Comparison of ENCODE assay signal across 1 cellular context in the genomic region with DNA sequence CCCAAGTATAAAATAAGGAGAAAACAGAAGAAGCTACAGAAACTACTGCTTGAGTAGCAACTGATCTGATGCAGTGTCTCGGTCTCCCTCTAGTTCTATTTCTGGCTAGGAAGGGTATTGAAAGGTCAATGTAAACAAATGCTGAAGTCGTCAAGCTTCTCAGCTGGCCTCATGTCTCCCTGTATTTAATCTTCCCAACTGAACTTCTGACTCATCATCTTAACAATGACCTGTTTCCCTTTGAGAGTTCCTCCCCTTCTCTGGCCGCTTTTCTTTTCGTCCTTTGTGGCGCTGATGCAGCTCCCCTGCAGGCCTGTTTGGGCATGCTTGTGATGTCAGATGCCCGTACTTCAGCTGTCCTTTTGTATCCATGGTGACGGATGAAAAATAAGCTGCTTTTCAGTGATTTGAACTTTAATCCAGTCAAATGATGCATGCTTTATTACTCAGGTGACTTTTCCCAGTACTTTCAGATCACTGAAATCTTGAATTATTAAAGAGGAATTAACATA.
TF ChIP-seq lines count a peak whose summit lies in the region.

No MANE protein-coding gene starts in this region.

TF ChIP-seq in K562, 482 proteins besides CTCF, POLR2A, EP300 and RAD21 (continued from another document and continues in another):
- TF ChIP-seq, protein P1, sequence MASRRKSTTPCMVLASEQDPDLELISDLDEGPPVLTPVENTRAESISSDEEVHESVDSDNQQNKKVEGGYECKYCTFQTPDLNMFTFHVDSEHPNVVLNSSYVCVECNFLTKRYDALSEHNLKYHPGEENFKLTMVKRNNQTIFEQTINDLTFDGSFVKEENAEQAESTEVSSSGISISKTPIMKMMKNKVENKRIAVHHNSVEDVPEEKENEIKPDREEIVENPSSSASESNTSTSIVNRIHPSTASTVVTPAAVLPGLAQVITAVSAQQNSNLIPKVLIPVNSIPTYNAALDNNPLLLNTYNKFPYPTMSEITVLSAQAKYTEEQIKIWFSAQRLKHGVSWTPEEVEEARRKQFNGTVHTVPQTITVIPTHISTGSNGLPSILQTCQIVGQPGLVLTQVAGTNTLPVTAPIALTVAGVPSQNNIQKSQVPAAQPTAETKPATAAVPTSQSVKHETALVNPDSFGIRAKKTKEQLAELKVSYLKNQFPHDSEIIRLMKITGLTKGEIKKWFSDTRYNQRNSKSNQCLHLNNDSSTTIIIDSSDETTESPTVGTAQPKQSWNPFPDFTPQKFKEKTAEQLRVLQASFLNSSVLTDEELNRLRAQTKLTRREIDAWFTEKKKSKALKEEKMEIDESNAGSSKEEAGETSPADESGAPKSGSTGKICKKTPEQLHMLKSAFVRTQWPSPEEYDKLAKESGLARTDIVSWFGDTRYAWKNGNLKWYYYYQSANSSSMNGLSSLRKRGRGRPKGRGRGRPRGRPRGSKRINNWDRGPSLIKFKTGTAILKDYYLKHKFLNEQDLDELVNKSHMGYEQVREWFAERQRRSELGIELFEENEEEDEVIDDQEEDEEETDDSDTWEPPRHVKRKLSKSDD (conservative IDR thresholded peaks at IDR 0.05; ENCODE audit: low read length), result no peak
- TF ChIP-seq, protein P2, sequence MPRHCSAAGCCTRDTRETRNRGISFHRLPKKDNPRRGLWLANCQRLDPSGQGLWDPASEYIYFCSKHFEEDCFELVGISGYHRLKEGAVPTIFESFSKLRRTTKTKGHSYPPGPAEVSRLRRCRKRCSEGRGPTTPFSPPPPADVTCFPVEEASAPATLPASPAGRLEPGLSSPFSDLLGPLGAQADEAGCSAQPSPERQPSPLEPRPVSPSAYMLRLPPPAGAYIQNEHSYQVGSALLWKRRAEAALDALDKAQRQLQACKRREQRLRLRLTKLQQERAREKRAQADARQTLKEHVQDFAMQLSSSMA (CRISPR knock-in tag; IDR thresholded peaks at IDR 0.05), result no peak
- TF ChIP-seq ZNF263 (CRISPR knock-in tag; IDR thresholded peaks at IDR 0.05; ENCODE audit: borderline replicate concordance), result no peak
- TF ChIP-seq KDM2B (CRISPR knock-in tag; IDR thresholded peaks at IDR 0.05), result no peak
- no peak for TF ChIP-seq MCM3 (IDR thresholded peaks at IDR 0.05)
- TF ChIP-seq, protein P3, sequence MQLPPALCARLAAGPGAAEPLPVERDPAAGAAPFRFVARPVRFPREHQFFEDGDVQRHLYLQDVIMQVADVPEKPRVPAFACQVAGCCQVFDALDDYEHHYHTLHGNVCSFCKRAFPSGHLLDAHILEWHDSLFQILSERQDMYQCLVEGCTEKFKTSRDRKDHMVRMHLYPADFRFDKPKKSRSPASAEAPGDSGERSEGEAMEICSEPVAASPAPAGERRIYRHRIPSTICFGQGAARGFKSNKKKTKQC (CRISPR knock-in tag; IDR thresholded peaks at IDR 0.05), result no peak
- peak in 1 of 3 experiments; percentile 29 for TF ChIP-seq YY1 (IDR thresholded peaks at IDR 0.05; ENCODE audit: borderline replicate concordance in 1 of 3, control insufficient read depth in 1 of 3, extremely low read depth in 1 of 3, insufficient read depth in 3 of 3, insufficient read length in 1 of 3, insufficient replicate concordance in 2 of 3, low read depth in 1 of 3, low read length in 2 of 3)
- TF ChIP-seq HNRNPUL1 (IDR thresholded peaks at IDR 0.05; ENCODE audit: low read length), result no peak
- TF ChIP-seq GABPA (tag; conservative IDR thresholded peaks at IDR 0.05; ENCODE audit: low read depth), result peak; percentile 67
- TF ChIP-seq ZNF76 (CRISPR knock-in tag; IDR thresholded peaks at IDR 0.05; ENCODE audit: borderline replicate concordance), result no peak
- no peak for TF ChIP-seq CBX5 (IDR thresholded peaks at IDR 0.05; ENCODE audit: borderline replicate concordance, low read depth)
- TF ChIP-seq TEAD4 (IDR thresholded peaks at IDR 0.05; ENCODE audit: low read length), result peak; percentile 74
- no peak for TF ChIP-seq TEAD4 (CRISPR knock-in tag; IDR thresholded peaks at IDR 0.05; ENCODE audit: borderline replicate concordance)
- TF ChIP-seq, protein P4, sequence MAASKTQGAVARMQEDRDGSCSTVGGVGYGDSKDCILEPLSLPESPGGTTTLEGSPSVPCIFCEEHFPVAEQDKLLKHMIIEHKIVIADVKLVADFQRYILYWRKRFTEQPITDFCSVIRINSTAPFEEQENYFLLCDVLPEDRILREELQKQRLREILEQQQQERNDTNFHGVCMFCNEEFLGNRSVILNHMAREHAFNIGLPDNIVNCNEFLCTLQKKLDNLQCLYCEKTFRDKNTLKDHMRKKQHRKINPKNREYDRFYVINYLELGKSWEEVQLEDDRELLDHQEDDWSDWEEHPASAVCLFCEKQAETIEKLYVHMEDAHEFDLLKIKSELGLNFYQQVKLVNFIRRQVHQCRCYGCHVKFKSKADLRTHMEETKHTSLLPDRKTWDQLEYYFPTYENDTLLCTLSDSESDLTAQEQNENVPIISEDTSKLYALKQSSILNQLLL (CRISPR knock-in tag; IDR thresholded peaks at IDR 0.05; ENCODE audit: borderline replicate concordance), result no peak
- no peak for TF ChIP-seq NR1H2 (CRISPR knock-in tag; IDR thresholded peaks at IDR 0.05)
- TF ChIP-seq ID3 (CRISPR knock-in tag; IDR thresholded peaks at IDR 0.05), result no peak
- TF ChIP-seq ID3 (tag; IDR thresholded peaks at IDR 0.05), result no peak
- no peak for TF ChIP-seq ZNF780A (CRISPR knock-in tag; IDR thresholded peaks at IDR 0.05)
- no peak for TF ChIP-seq EGR1 (conservative IDR thresholded peaks at IDR 0.05)
- TF ChIP-seq KAT8 (IDR thresholded peaks at IDR 0.05; ENCODE audit: low read depth), result no peak
- TF ChIP-seq HMGXB4 (CRISPR knock-in tag; IDR thresholded peaks at IDR 0.05), result no peak
- peak; percentile 92 for TF ChIP-seq PRDM10 (IDR thresholded peaks at IDR 0.05; ENCODE audit: partially characterized antibody)
- TF ChIP-seq PHB2 (IDR thresholded peaks at IDR 0.05; ENCODE audit: low read depth), result no peak
- no peak for TF ChIP-seq COPS2 (conservative IDR thresholded peaks at IDR 0.05)
- TF ChIP-seq ZNF507 (tag; conservative IDR thresholded peaks at IDR 0.05), result no peak
- no peak for TF ChIP-seq CHD1 (IDR thresholded peaks at IDR 0.05; ENCODE audit: low read length)
- TF ChIP-seq ZNF282 (CRISPR knock-in tag; IDR thresholded peaks at IDR 0.05), result no peak
- TF ChIP-seq SIN3A (IDR thresholded peaks at IDR 0.05; ENCODE audit: borderline replicate concordance in 2 of 2, control insufficient read depth in 1 of 2, low read depth in 2 of 2, low read length in 2 of 2), result peak in 1 of 2 experiments; percentile 83; a peak in 1 of 4 replicates
- peak; percentile 10; the same call in 1 of the 2 replicates for TF ChIP-seq POLR2H (tag; IDR thresholded peaks at IDR 0.05; ENCODE audit: low read depth)
- no peak for TF ChIP-seq KLF6 (CRISPR knock-in tag; IDR thresholded peaks at IDR 0.05; ENCODE audit: borderline replicate concordance)
- TF ChIP-seq TCF3 (CRISPR knock-in tag; IDR thresholded peaks at IDR 0.05), result peak; percentile 64
- no peak for TF ChIP-seq POLR3G (IDR thresholded peaks at IDR 0.05; ENCODE audit: extremely low read depth, insufficient read length, insufficient replicate concordance)
- TF ChIP-seq, protein P5, sequence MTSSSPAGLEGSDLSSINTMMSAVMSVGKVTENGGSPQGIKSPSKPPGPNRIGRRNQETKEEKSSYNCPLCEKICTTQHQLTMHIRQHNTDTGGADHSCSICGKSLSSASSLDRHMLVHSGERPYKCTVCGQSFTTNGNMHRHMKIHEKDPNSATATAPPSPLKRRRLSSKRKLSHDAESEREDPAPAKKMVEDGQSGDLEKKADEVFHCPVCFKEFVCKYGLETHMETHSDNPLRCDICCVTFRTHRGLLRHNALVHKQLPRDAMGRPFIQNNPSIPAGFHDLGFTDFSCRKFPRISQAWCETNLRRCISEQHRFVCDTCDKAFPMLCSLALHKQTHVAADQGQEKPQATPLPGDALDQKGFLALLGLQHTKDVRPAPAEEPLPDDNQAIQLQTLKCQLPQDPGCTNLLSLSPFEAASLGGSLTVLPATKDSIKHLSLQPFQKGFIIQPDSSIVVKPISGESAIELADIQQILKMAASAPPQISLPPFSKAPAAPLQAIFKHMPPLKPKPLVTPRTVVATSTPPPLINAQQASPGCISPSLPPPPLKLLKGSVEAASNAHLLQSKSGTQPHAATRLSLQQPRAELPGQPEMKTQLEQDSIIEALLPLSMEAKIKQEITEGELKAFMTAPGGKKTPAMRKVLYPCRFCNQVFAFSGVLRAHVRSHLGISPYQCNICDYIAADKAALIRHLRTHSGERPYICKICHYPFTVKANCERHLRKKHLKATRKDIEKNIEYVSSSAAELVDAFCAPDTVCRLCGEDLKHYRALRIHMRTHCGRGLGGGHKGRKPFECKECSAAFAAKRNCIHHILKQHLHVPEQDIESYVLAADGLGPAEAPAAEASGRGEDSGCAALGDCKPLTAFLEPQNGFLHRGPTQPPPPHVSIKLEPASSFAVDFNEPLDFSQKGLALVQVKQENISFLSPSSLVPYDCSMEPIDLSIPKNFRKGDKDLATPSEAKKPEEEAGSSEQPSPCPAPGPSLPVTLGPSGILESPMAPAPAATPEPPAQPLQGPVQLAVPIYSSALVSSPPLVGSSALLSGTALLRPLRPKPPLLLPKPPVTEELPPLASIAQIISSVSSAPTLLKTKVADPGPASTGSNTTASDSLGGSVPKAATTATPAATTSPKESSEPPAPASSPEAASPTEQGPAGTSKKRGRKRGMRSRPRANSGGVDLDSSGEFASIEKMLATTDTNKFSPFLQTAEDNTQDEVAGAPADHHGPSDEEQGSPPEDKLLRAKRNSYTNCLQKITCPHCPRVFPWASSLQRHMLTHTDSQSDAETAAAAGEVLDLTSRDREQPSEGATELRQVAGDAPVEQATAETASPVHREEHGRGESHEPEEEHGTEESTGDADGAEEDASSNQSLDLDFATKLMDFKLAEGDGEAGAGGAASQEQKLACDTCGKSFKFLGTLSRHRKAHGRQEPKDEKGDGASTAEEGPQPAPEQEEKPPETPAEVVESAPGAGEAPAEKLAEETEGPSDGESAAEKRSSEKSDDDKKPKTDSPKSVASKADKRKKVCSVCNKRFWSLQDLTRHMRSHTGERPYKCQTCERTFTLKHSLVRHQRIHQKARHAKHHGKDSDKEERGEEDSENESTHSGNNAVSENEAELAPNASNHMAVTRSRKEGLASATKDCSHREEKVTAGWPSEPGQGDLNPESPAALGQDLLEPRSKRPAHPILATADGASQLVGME (CRISPR knock-in tag; IDR thresholded peaks at IDR 0.05), result no peak
- TF ChIP-seq IRF2 (CRISPR knock-in tag; IDR thresholded peaks at IDR 0.05), result no peak
- no peak for TF ChIP-seq ZNF583 (CRISPR knock-in tag; IDR thresholded peaks at IDR 0.05)
- TF ChIP-seq ZNF12 (CRISPR knock-in tag; IDR thresholded peaks at IDR 0.05), result no peak
- no peak for TF ChIP-seq TCFL5 (CRISPR knock-in tag; conservative IDR thresholded peaks at IDR 0.05)
- no peak for TF ChIP-seq ZNF212 (CRISPR knock-in tag; IDR thresholded peaks at IDR 0.05)
- no peak for TF ChIP-seq HIVEP1 (CRISPR knock-in tag; IDR thresholded peaks at IDR 0.05)
- peak; percentile 94 for TF ChIP-seq NBN (IDR thresholded peaks at IDR 0.05; ENCODE audit: low read depth)
- TF ChIP-seq PTRF (tag; IDR thresholded peaks at IDR 0.05), result no peak
- peak; percentile 97 for TF ChIP-seq ZNF316 (IDR thresholded peaks at IDR 0.05)
- peak; percentile 93 for TF ChIP-seq RFX1 (IDR thresholded peaks at IDR 0.05)
- TF ChIP-seq EWSR1 (IDR thresholded peaks at IDR 0.05; ENCODE audit: borderline replicate concordance, low read depth, partially characterized antibody), result no peak
- TF ChIP-seq ZNF436 (CRISPR knock-in tag; IDR thresholded peaks at IDR 0.05), result no peak
- no peak for TF ChIP-seq SNRNP70 (optimal IDR thresholded peaks at IDR 0.05; ENCODE audit: low read depth, low read length)
